Comparison of ENCODE assay signal across 1 cellular context in genomic region chr10:72068901-72069446, GRCh38.
TF ChIP-seq lines count a peak whose summit lies in the region.

No MANE protein-coding gene starts in this region.

TF ChIP-seq in HepG2, 621 proteins besides CTCF, POLR2A, EP300 and RAD21 (continued from another document and continues in another):
- TF ChIP-seq AHDC1 (CRISPR knock-in tag; IDR thresholded peaks at IDR 0.05; ENCODE audit: borderline replicate concordance) (peak; percentile 50; the same call in 1 of the 2 replicates), ZNF770 (CRISPR knock-in tag; IDR thresholded peaks at IDR 0.05) (0 out of 2 replicates have a peak, but pooled peaks have one; percentile 55), TFAP4 (IDR thresholded peaks at IDR 0.05; ENCODE audit: borderline replicate concordance, low read depth) (no peak; the same call in 1 of the 2 replicates), SIX4 (CRISPR knock-in tag; IDR thresholded peaks at IDR 0.05) (peak; percentile 23; the same call in 1 of the 2 replicates), ARHGAP35 (CRISPR knock-in tag; IDR thresholded peaks at IDR 0.05; ENCODE audit: borderline replicate concordance) (0 out of 2 replicates have a peak, but pooled peaks have one; percentile 64), HNF4A (CRISPR knock-in tag; IDR thresholded peaks at IDR 0.05) (peak; percentile 88), HBP1 (CRISPR knock-in tag; IDR thresholded peaks at IDR 0.05; ENCODE audit: low read depth) (no peak), MEIS1 (CRISPR knock-in tag; IDR thresholded peaks at IDR 0.05; ENCODE audit: borderline replicate concordance) (peak; percentile 73; the same call in 1 of the 2 replicates), TFE3 (CRISPR knock-in tag; IDR thresholded peaks at IDR 0.05) (peak; percentile 64), REL (CRISPR knock-in tag; conservative IDR thresholded peaks at IDR 0.05) (no peak), IRF9 (CRISPR knock-in tag; IDR thresholded peaks at IDR 0.05; ENCODE audit: borderline replicate concordance) (peak; percentile 28; the same call in 1 of the 2 replicates), ZMYM4 (CRISPR knock-in tag; IDR thresholded peaks at IDR 0.05) (peak; percentile 69; the same call in 1 of the 2 replicates), UBTF (CRISPR knock-in tag; IDR thresholded peaks at IDR 0.05) (peak; percentile 58), NFAT5 (CRISPR knock-in tag; IDR thresholded peaks at IDR 0.05) (no peak), PPARG (CRISPR knock-in tag; conservative IDR thresholded peaks at IDR 0.05) (peak; percentile 79; the same call in 1 of the 2 replicates), PAWR (CRISPR knock-in tag; IDR thresholded peaks at IDR 0.05; ENCODE audit: borderline replicate concordance) (no peak), POLR2G (IDR thresholded peaks at IDR 0.05; ENCODE audit: low read depth, low read length) (no peak), GABPB1 (CRISPR knock-in tag; IDR thresholded peaks at IDR 0.05) (peak; percentile 52), SALL1 (CRISPR knock-in tag; IDR thresholded peaks at IDR 0.05) (peak; percentile 91), SCMH1 (CRISPR knock-in tag; IDR thresholded peaks at IDR 0.05; ENCODE audit: borderline replicate concordance) (no peak), SKI (IDR thresholded peaks at IDR 0.05; ENCODE audit: partially characterized antibody) (peak; percentile 76), ZNF747 (CRISPR knock-in tag; IDR thresholded peaks at IDR 0.05; ENCODE audit: borderline replicate concordance) (peak; percentile 12; the same call in 1 of the 2 replicates), ZIK1 (CRISPR knock-in tag; IDR thresholded peaks at IDR 0.05; ENCODE audit: borderline replicate concordance, low read depth) (peak; percentile 48; the same call in 1 of the 2 replicates), PTBP1 (IDR thresholded peaks at IDR 0.05; ENCODE audit: low read depth, low read length, poor library complexity, severe bottlenecking) (no peak), DPF2 (CRISPR knock-in tag; IDR thresholded peaks at IDR 0.05; ENCODE audit: borderline replicate concordance, low read depth) (peak; percentile 77), FOXO1 (CRISPR knock-in tag; IDR thresholded peaks at IDR 0.05) (0 out of 2 replicates have a peak, but pooled peaks have one; percentile 68), NBN (conservative IDR thresholded peaks at IDR 0.05) (no peak), KMT2A (CRISPR knock-in tag; IDR thresholded peaks at IDR 0.05) (peak; percentile 31; the same call in 1 of the 2 replicates), GPBP1L1 (CRISPR knock-in tag; IDR thresholded peaks at IDR 0.05) (no peak), ZBTB25 (CRISPR knock-in tag; IDR thresholded peaks at IDR 0.05) (0 out of 2 replicates have a peak, but pooled peaks have one; percentile 30)
